8 cellular contexts compared by ENCODE assay signal in genomic region chr1:62435231-62436038, GRCh38. TPM values are rescaled to one million over a fixed set of nuclear protein-coding genes. Genes with fewer than 3 reads are reported as not detected.
DNase-seq lines count a peak whose midpoint lies in the region; ATAC-seq and TF ChIP-seq lines count a peak whose summit lies in the region.

No MANE protein-coding gene starts in this region.

- peaks cover 17% of the 10 kb centered on the region for H3K4me1 Mint-ChIP-seq in GM23338

- H2AFZ ChIP-seq in GM23338, result peak overlapping the region; percentile 64; the same call in 1 of the 2 replicates

- peaks cover 3% of the 10 kb centered on the region; the same call in 2 of the 3 replicates for H3K36me3 Mint-ChIP-seq in GM23338 (ENCODE audit: low read depth)

- CTCF ChIA-PET in A673 (lab: Charles Lee), result interaction anchor here (1.6 kb wide), 1 partner anchor 260 kb away, joined by 7 read pairs; no protein-coding TSS in a partner anchor

- peak overlapping the region; percentile 100 for H3K27ac ChIP-seq in A673 (ENCODE audit: low read depth, low read length, poor library complexity, severe bottlenecking)
- H3K27ac ChIP-seq in GM23338 (ENCODE audit: low read depth), result peak overlapping the region; percentile 97
- peak overlapping the region; percentile 100 for H3K27ac ChIP-seq in WERI-Rb-1
- H3K27ac ChIP-seq in foreskin keratinocyte, result peak overlapping the region; percentile 93
- peak overlapping the region; percentile 98 for H3K27ac ChIP-seq in psoas muscle

- BruUV-seq in A673 (replicated peaks; lab: Mats Ljungman, UMichigan), result TSS peak; percentile 88

- H3K4me1 ChIP-seq in A673 (ENCODE audit: insufficient read depth, low read length, poor library complexity, severe bottlenecking) (peaks cover 19% of the 10 kb centered on the region), GM23338 (ENCODE audit: insufficient read depth) (peaks cover 16% of the 10 kb centered on the region), foreskin keratinocyte (peaks cover 5% of the 10 kb centered on the region), psoas muscle (peaks cover 26% of the 10 kb centered on the region)

- ATAC-seq in GM23338 (peak; percentile 14), foreskin keratinocyte (peak; percentile 28), psoas muscle (peak; percentile 1 to 26 (median 8)), HG02852 (IDR thresholded peaks at IDR 0.05; ENCODE audit: unreplicated experiment) (no peak), GM18907 (IDR thresholded peaks at IDR 0.05; ENCODE audit: unreplicated experiment) (no peak), HG02610 (IDR thresholded peaks at IDR 0.05; ENCODE audit: unreplicated experiment) (no peak)

- 49 to 50% (median 49%) methylated on average over 31 of the region's 31 CpGs for WGBS in psoas muscle, 3 donors

- peaks cover 33% of the 10 kb centered on the region for H3K79me2 ChIP-seq in GM23338 (replicated peaks; ENCODE audit: insufficient read depth)

- H3F3A ChIP-seq in GM23338 (replicated peaks; ENCODE audit: low read depth), result peaks cover 6% of the 10 kb centered on the region; the same call in 1 of the 2 replicates

- H3K27ac Mint-ChIP-seq in GM23338, result peak overlapping the region; percentile 99

- H3K4me3 ChIP-seq in A673 (ENCODE audit: low read depth, low read length, poor library complexity, severe bottlenecking) (peak overlapping the region; percentile 93), GM23338 (peak overlapping the region; percentile 64), WERI-Rb-1 (ENCODE audit: low read depth, low read length) (peak overlapping the region; percentile 84), psoas muscle (peak overlapping the region; percentile 84)

- H3K9me3 Mint-ChIP-seq in GM23338, result no peaks in the 10 kb centered on the region

- peaks cover 17% of the 10 kb centered on the region for H3K27me3 Mint-ChIP-seq in GM23338 (ENCODE audit: insufficient read depth, low read depth, poor library complexity)

- H3K9me2 ChIP-seq in GM23338 (ENCODE audit: insufficient read depth), result no peaks in the 10 kb centered on the region; the same call in 1 of the 2 replicates

- TF ChIP-seq CTCF in A673 (conservative IDR thresholded peaks at IDR 0.05; ENCODE audit: low read depth, low read length) (no peak), GM23338 (conservative IDR thresholded peaks at IDR 0.05; ENCODE audit: low read depth in 2 of 2) (no peak), WERI-Rb-1 (IDR thresholded peaks at IDR 0.05; ENCODE audit: low read depth, low read length) (no peak), foreskin keratinocyte (conservative IDR thresholded peaks at IDR 0.05) (no peak), psoas muscle (IDR thresholded peaks at IDR 0.05) (no peak)

- H3K9me3 ChIP-seq in A673 (ENCODE audit: low read depth, low read length, poor library complexity, severe bottlenecking), result no peaks in the 10 kb centered on the region
- no peaks in the 10 kb centered on the region for H3K9me3 ChIP-seq in WERI-Rb-1 (ENCODE audit: severe bottlenecking)
- H3K9me3 ChIP-seq in psoas muscle, result no peaks in the 10 kb centered on the region

- H3K36me3 ChIP-seq in A673 (ENCODE audit: insufficient read depth, low read length, poor library complexity, severe bottlenecking) (peaks cover 2% of the 10 kb centered on the region), GM23338 (ENCODE audit: insufficient read depth) (no peaks in the 10 kb centered on the region), WERI-Rb-1 (peaks cover 24% of the 10 kb centered on the region), psoas muscle (ENCODE audit: insufficient read depth in 1 of 2, low read depth in 1 of 2) (peaks cover 0 to 6% of the 10 kb centered on the region in 2 donors)

- peaks cover 26% of the 10 kb centered on the region for H4K20me1 ChIP-seq in GM23338 (replicated peaks; ENCODE audit: insufficient read depth)

- POLR2A ChIA-PET in A673 (lab: Charles Lee; ENCODE audit: low non-redundant PET), result interaction anchor here (0.6 to 0.7 kb wide), 2 partner anchors 281 to 590 kb away, joined by 3 to 6 read pairs; no protein-coding TSS in a partner anchor

- H3K27me3 ChIP-seq in A673 (replicated peaks; ENCODE audit: insufficient read depth, low read depth, low read length, poor library complexity), result no peaks in the 10 kb centered on the region
- no peaks in the 10 kb centered on the region for H3K27me3 ChIP-seq in GM23338 (ENCODE audit: insufficient read depth)
- no peaks in the 10 kb centered on the region for H3K27me3 ChIP-seq in WERI-Rb-1 (ENCODE audit: insufficient read depth, low read depth, severe bottlenecking)
- H3K27me3 ChIP-seq in foreskin keratinocyte, result no peaks in the 10 kb centered on the region
- no peaks in the 10 kb centered on the region for H3K27me3 ChIP-seq in psoas muscle (ENCODE audit: insufficient read depth in 3 of 3, low read length in 2 of 3)

- intact Hi-C loops in A673 (cut with micrococcal nuclease; ENCODE audit: unreplicated experiment), result loop anchor here (10.0 kb wide), 1 partner anchor 481 kb away; no protein-coding TSS in a partner anchor
- intact Hi-C loops in psoas muscle (cut with DNase I), result loop anchor here in 1 of 2 donors (10.0 kb wide), 1 partner anchor 521 kb away; no protein-coding TSS in a partner anchor

- H3K4me2 ChIP-seq in GM23338, result peak overlapping the region; percentile 80

- DNase-seq in A673 (ENCODE audit: low spot score) (no peak), GM23338 (ENCODE audit: low spot score) (peak; percentile 21), WERI-Rb-1 (peak; percentile 35), foreskin keratinocyte (no peak), psoas muscle (peak in 1 of 2 donors; percentile 56)

- H3K4me3 Mint-ChIP-seq in GM23338, result peak overlapping the region; percentile 89

TF ChIP-seq in GM23338, 12 proteins besides CTCF, POLR2A, EP300 and RAD21 (continues in another document):
- TF ChIP-seq STAT1 (IDR thresholded peaks at IDR 0.05; ENCODE audit: unreplicated experiment), result no peak
- TF ChIP-seq ZNF114 (CRISPR knock-in tag; IDR thresholded peaks at IDR 0.05), result no peak
- TF ChIP-seq, protein P1, sequence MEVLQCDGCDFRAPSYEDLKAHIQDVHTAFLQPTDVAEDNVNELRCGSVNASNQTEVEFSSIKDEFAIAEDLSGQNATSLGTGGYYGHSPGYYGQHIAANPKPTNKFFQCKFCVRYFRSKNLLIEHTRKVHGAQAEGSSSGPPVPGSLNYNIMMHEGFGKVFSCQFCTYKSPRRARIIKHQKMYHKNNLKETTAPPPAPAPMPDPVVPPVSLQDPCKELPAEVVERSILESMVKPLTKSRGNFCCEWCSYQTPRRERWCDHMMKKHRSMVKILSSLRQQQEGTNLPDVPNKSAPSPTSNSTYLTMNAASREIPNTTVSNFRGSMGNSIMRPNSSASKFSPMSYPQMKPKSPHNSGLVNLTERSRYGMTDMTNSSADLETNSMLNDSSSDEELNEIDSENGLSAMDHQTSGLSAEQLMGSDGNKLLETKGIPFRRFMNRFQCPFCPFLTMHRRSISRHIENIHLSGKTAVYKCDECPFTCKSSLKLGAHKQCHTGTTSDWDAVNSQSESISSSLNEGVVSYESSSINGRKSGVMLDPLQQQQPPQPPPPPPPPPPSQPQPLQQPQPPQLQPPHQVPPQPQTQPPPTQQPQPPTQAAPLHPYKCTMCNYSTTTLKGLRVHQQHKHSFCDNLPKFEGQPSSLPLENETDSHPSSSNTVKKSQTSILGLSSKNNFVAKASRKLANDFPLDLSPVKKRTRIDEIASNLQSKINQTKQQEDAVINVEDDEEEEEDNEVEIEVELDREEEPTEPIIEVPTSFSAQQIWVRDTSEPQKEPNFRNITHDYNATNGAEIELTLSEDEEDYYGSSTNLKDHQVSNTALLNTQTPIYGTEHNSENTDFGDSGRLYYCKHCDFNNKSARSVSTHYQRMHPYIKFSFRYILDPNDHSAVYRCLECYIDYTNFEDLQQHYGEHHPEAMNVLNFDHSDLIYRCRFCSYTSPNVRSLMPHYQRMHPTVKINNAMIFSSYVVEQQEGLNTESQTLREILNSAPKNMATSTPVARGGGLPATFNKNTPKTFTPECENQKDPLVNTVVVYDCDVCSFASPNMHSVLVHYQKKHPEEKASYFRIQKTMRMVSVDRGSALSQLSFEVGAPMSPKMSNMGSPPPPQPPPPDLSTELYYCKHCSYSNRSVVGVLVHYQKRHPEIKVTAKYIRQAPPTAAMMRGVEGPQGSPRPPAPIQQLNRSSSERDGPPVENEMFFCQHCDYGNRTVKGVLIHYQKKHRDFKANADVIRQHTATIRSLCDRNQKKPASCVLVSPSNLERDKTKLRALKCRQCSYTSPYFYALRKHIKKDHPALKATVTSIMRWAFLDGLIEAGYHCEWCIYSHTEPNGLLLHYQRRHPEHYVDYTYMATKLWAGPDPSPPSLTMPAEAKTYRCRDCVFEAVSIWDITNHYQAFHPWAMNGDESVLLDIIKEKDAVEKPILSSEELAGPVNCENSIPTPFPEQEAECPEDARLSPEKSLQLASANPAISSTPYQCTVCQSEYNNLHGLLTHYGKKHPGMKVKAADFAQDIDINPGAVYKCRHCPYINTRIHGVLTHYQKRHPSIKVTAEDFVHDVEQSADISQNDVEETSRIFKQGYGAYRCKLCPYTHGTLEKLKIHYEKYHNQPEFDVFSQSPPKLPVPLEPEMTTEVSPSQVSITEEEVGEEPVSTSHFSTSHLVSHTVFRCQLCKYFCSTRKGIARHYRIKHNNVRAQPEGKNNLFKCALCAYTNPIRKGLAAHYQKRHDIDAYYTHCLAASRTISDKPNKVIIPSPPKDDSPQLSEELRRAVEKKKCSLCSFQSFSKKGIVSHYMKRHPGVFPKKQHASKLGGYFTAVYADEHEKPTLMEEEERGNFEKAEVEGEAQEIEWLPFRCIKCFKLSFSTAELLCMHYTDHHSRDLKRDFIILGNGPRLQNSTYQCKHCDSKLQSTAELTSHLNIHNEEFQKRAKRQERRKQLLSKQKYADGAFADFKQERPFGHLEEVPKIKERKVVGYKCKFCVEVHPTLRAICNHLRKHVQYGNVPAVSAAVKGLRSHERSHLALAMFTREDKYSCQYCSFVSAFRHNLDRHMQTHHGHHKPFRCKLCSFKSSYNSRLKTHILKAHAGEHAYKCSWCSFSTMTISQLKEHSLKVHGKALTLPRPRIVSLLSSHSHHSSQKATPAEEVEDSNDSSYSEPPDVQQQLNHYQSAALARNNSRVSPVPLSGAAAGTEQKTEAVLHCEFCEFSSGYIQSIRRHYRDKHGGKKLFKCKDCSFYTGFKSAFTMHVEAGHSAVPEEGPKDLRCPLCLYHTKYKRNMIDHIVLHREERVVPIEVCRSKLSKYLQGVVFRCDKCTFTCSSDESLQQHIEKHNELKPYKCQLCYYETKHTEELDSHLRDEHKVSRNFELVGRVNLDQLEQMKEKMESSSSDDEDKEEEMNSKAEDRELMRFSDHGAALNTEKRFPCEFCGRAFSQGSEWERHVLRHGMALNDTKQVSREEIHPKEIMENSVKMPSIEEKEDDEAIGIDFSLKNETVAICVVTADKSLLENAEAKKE (CRISPR knock-in tag; IDR thresholded peaks at IDR 0.05), result no peak
- TF ChIP-seq EZH2phosphoT487 (IDR thresholded peaks at IDR 0.05; ENCODE audit: unreplicated experiment), result no peak
- TF ChIP-seq NANOG (IDR thresholded peaks at IDR 0.05; ENCODE audit: borderline replicate concordance), result no peak

RNA-seq across cellular contexts. Expression of gene USP1, which starts 1.4 kb away (rescaled TPM):
- 85.9 and 90.0 TPM in 2 replicates for total RNA-seq in A673 (2021)
- 45.2 and 45.6 TPM in 2 replicates for total RNA-seq in GM23338 (2014; rRNA removed; shearing (Covaris generic))
- 53.3 and 74.6 TPM in 2 replicates for polyA plus RNA-seq in GM23338 (2016; fragmentation: Nextera tagmentation; extraction: Ambion mirVana)
- 42.7 and 49.2 TPM in 2 replicates for total RNA-seq in foreskin keratinocyte
- 15.4 and 21.1 TPM in 2 replicates for polyA plus RNA-seq in foreskin keratinocyte
- total RNA-seq in psoas muscle, result 10 to 100 TPM; 12.1 to 19.3 (median 15.1) TPM
- 10 to 100 TPM in 1 of 3 donors, 1 to 10 TPM in 2; 8.4 to 19.3 (median 9.2) TPM for polyA plus RNA-seq in psoas muscle

Comparison
In these comparisons a context has a peak if more than half of its experiments do, and no peak if none do; other contexts are left out.
1. DNase-seq: peak in GM23338 (single experiment) and WERI-Rb-1 (single experiment); none in A673 (single experiment) and foreskin keratinocyte (0 of 2).
2. ATAC-seq: peak in GM23338 (single experiment), foreskin keratinocyte (single experiment) and psoas muscle (4 of 4); none in HG02852 (single experiment), GM18907 (single experiment) and HG02610 (single experiment).
3. Peak in every context shown above with its lines, with median percentiles within 50 percentile points of each other: H3K27ac ChIP-seq and H3K4me3 ChIP-seq.